9 cellular contexts compared by ENCODE assay signal in the genomic region with DNA sequence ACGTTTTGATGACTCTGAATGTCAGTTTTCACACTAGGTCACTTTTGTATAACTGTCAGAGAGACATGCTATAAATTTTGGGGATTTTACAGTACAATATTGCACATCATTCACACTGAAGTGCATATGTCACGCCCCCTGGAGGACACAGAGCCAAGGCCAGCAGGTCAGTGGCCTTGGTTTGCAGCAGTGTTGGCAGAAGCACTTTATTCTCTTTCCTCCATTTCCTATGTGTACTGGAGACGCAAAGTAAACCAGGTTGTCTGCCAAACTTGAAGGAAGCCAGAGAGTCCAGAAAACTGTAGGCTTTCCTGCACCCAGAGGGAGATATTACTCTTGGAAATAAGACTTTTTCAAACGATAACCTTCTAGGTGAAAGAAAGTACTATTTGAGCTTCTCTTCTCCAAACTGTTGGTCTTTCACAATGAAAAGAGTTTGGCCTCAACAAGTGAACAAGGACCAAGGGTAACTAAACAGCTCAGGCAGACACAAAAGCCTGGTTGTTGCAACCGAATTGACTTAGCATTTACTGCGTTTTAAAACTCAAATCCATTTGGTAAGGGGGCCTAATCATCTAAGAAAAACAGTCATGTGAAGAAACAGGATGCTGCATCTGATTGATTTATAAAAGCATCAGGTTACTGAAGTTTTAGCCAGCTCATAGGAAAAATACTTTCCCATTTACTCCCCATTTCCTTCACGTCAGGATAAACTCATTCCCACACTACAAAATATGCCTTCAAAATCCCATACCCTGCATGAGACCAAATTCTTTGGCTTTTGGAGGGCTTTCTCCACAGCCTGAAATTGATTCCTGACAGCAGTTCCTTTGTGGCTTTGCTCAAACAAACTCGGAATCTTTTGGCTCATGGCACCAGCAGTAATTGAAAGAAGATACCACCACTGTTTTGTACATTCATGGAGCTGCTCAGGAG.
DNase-seq lines count a peak whose midpoint lies in the region; ATAC-seq and TF ChIP-seq lines count a peak whose summit lies in the region.
"Had no signal": no experiment of that assay in that cellular context is flagged by ENCODE, and none has a peak within 500 bp of the region (broad histone marks: within the 10 kb centered on the region; RNA-seq: fewer than 3 reads in every experiment).

No MANE protein-coding gene starts in this region.

- H3K27ac Mint-ChIP-seq in activated naive CD4-positive, alpha-beta T cell treated with anti-CD3 and anti-CD28 coated beads for 36 hours, result no peak overlapping the region
- no peak overlapping the region for H3K27ac Mint-ChIP-seq in type B pancreatic cell
- H3K27ac Mint-ChIP-seq: stimulated activated naive CD8-positive, alpha-beta T cell treated with anti-CD3 and anti-CD28 coated beads, Interleukin-15, Interleukin-2, amounts not matched to agents 100 ng/mL and 50 ng/mL, for 24 hours had no signal

- CTCF ChIA-PET in activated naive CD4-positive, alpha-beta T cell treated with anti-CD3 and anti-CD28 coated beads for 36 hours (lab: Charles Lee), result interaction anchor here (0.7 kb wide), 1 partner anchor 11 kb away, joined by 3 read pairs; no protein-coding TSS in a partner anchor

- H3K9me3 Mint-ChIP-seq in activated naive CD4-positive, alpha-beta T cell treated with anti-CD3 and anti-CD28 coated beads for 36 hours, result no peaks in the 10 kb centered on the region
- H3K9me3 Mint-ChIP-seq in type B pancreatic cell, result no peaks in the 10 kb centered on the region
- H3K9me3 Mint-ChIP-seq: stimulated activated naive CD8-positive, alpha-beta T cell treated with anti-CD3 and anti-CD28 coated beads, Interleukin-15, Interleukin-2, amounts not matched to agents 100 ng/mL and 50 ng/mL, for 24 hours had no signal

- DNase-seq in activated naive CD4-positive, alpha-beta T cell treated with anti-CD3 and anti-CD28 coated beads for 36 hours, result peak; percentile 19
- DNase-seq in activated naive CD4-positive, alpha-beta T cell treated with Interleukin-2 at 50 U/mL for 16 hours, result no peak
- DNase-seq in RPMI7951 (ENCODE audit: low read depth), result peak; percentile 48
- DNase-seq in glomerular visceral epithelial cell (ENCODE audit: extremely low spot score), result peak; percentile 16
- no peak for DNase-seq in type B pancreatic cell (ENCODE audit: extremely low spot score, unreplicated experiment)
- no peak for DNase-seq in NCI-H187 (lab: John Stamatoyannopoulos, UW)
- DNase-seq in mesenteric fat pad (ENCODE audit: low spot score), result no peak

- peak; percentile 57 for TF ChIP-seq CTCF in type B pancreatic cell (conservative IDR thresholded peaks at IDR 0.05)

- intact Hi-C loops in activated naive CD4-positive, alpha-beta T cell treated with anti-CD3 and anti-CD28 coated beads for 36 hours (cut with micrococcal nuclease), result loop anchor here (1.0 to 2.0 kb wide), 2 partner anchors 53 to 68 kb away; no protein-coding TSS in a partner anchor

- H3K4me1 Mint-ChIP-seq in activated naive CD4-positive, alpha-beta T cell treated with anti-CD3 and anti-CD28 coated beads for 36 hours (ENCODE audit: low read depth), result no peaks in the 10 kb centered on the region
- H3K4me1 Mint-ChIP-seq in type B pancreatic cell (ENCODE audit: unreplicated experiment), result peaks cover 27% of the 10 kb centered on the region

- H3K36me3 Mint-ChIP-seq in activated naive CD4-positive, alpha-beta T cell treated with anti-CD3 and anti-CD28 coated beads for 36 hours (ENCODE audit: low read depth), result no peaks in the 10 kb centered on the region
- no peaks in the 10 kb centered on the region for H3K36me3 Mint-ChIP-seq in type B pancreatic cell

- H3K4me3 Mint-ChIP-seq in activated naive CD4-positive, alpha-beta T cell treated with anti-CD3 and anti-CD28 coated beads for 36 hours, result no peak overlapping the region
- no peak overlapping the region for H3K4me3 Mint-ChIP-seq in type B pancreatic cell
- H3K4me3 Mint-ChIP-seq: stimulated activated naive CD8-positive, alpha-beta T cell treated with anti-CD3 and anti-CD28 coated beads, Interleukin-15, Interleukin-2, amounts not matched to agents 100 ng/mL and 50 ng/mL, for 24 hours had no signal

- no peak for ATAC-seq in HG03139 (IDR thresholded peaks at IDR 0.05; ENCODE audit: unreplicated experiment)

- peaks cover under 1% of the 10 kb centered on the region for H3K27me3 Mint-ChIP-seq in activated naive CD4-positive, alpha-beta T cell treated with anti-CD3 and anti-CD28 coated beads for 36 hours (ENCODE audit: low read depth)
- H3K27me3 Mint-ChIP-seq in type B pancreatic cell, result peaks cover 5% of the 10 kb centered on the region
- H3K27me3 Mint-ChIP-seq: stimulated activated naive CD8-positive, alpha-beta T cell treated with anti-CD3 and anti-CD28 coated beads, Interleukin-15, Interleukin-2, amounts not matched to agents 100 ng/mL and 50 ng/mL, for 24 hours had no signal

Comparison
In these comparisons a context has a peak if more than half of its experiments do, and no peak if none do; other contexts are left out.
1. DNase-seq: peak in activated naive CD4-positive, alpha-beta T cell treated with anti-CD3 and anti-CD28 coated beads for 36 hours (single experiment), RPMI7951 (single experiment) and glomerular visceral epithelial cell (single experiment); none in activated naive CD4-positive, alpha-beta T cell treated with Interleukin-2 at 50 U/mL for 16 hours (single experiment), type B pancreatic cell (single experiment), NCI-H187 (0 of 2) and mesenteric fat pad (single experiment).